In genomic region chr19:4597975-4598671, GRCh38 we compare ENCODE assay signal across 8 cellular contexts. TPM values are rescaled to one million over a fixed set of nuclear protein-coding genes. Genes with fewer than 3 reads are reported as not detected.
DNase-seq lines count a peak whose midpoint lies in the region; ATAC-seq and TF ChIP-seq lines count a peak whose summit lies in the region.

No MANE protein-coding gene starts in this region.

- H3K4me3 Mint-ChIP-seq in WTC11 (peak overlapping the region; percentile 80), progenitor cell of endocrine pancreas (ENCODE audit: low read depth) (peak overlapping the region; percentile 51)
- H3K4me3 Mint-ChIP-seq in effector memory CD8-positive, alpha-beta T cell = peak overlapping the region; percentile 58 to 69

- POLR2A ChIA-PET in WTC11 (lab: Charles Lee) = interaction anchor here (0.6 to 1.1 kb wide), 2 partner anchors 11 to 13 kb away, joined by 3 read pairs; no protein-coding TSS in a partner anchor

- DNase-seq in EH (ENCODE audit: low read depth) (peak; percentile 51), M059J (ENCODE audit: low read depth) (peak; percentile 52), WTC11 (ENCODE audit: low spot score) (peak; percentile 88), progenitor cell of endocrine pancreas (ENCODE audit: low spot score, unreplicated experiment) (no peak), occipital lobe (lab: John Stamatoyannopoulos, UW) (no peak), DMS114 treated with DMSO at 0.1 percent for 48 hours (lab: John Stamatoyannopoulos, UW; ENCODE audit: unreplicated experiment) (no peak)
- peak in 1 of 3 experiments; percentile 24 for DNase-seq in effector memory CD8-positive, alpha-beta T cell

- H3K27ac Mint-ChIP-seq in WTC11 (no peak overlapping the region), progenitor cell of endocrine pancreas (no peak overlapping the region)
- no peak overlapping the region for H3K27ac Mint-ChIP-seq in effector memory CD8-positive, alpha-beta T cell

- CTCF ChIA-PET in WTC11 (lab: Charles Lee) = interaction anchor here (0.6 to 3.9 kb wide), 22 partner anchors 8 to 610 kb away, joined by 3 to 48 read pairs (median 7); partner anchors contain the start of genes PLIN5 and SH3GL1

- H3K36me3 Mint-ChIP-seq in WTC11 (no peaks in the 10 kb centered on the region), progenitor cell of endocrine pancreas (ENCODE audit: insufficient read depth) (no peaks in the 10 kb centered on the region)
- no peaks in the 10 kb centered on the region for H3K36me3 Mint-ChIP-seq in effector memory CD8-positive, alpha-beta T cell (ENCODE audit: insufficient read depth)

- peaks cover 67% of the 10 kb centered on the region for H3K27me3 Mint-ChIP-seq in WTC11 (ENCODE audit: low read depth)
- peaks cover 14 to 21% of the 10 kb centered on the region in 2 donors for H3K27me3 Mint-ChIP-seq in effector memory CD8-positive, alpha-beta T cell
- H3K27me3 Mint-ChIP-seq in progenitor cell of endocrine pancreas = peaks cover 37% of the 10 kb centered on the region

- peaks cover 10% of the 10 kb centered on the region for H3K4me1 Mint-ChIP-seq in WTC11
- H3K4me1 Mint-ChIP-seq in effector memory CD8-positive, alpha-beta T cell (ENCODE audit: low read depth in 2 of 2) = peaks cover 8 to 12% of the 10 kb centered on the region in 2 donors
- H3K4me1 Mint-ChIP-seq in progenitor cell of endocrine pancreas (ENCODE audit: low read depth) = peaks cover 4% of the 10 kb centered on the region

- ATAC-seq in WTC11 (peak; percentile 74), HG03520 (IDR thresholded peaks at IDR 0.05; ENCODE audit: unreplicated experiment) (no peak)
- peak; percentile 70 for ATAC-seq in effector memory CD8-positive, alpha-beta T cell (replicated peaks)

- no peaks in the 10 kb centered on the region for H3K9me3 Mint-ChIP-seq in WTC11
- H3K9me3 Mint-ChIP-seq in effector memory CD8-positive, alpha-beta T cell = no peaks in the 10 kb centered on the region
- no peaks in the 10 kb centered on the region for H3K9me3 Mint-ChIP-seq in progenitor cell of endocrine pancreas (ENCODE audit: low read depth)

- no peak for TF ChIP-seq CTCF in WTC11 (IDR thresholded peaks at IDR 0.05)
- no peak for TF ChIP-seq CTCF in progenitor cell of endocrine pancreas (IDR thresholded peaks at IDR 0.05; ENCODE audit: unreplicated experiment)

TF ChIP-seq in WTC11, 78 proteins besides CTCF, POLR2A, EP300 and RAD21:
- no peak for TF ChIP-seq NR1H2 (CRISPR knock-in tag; IDR thresholded peaks at IDR 0.05)
- TF ChIP-seq ATF3 (CRISPR knock-in tag; conservative IDR thresholded peaks at IDR 0.05) = no peak
- peak; percentile 35; the same call in 1 of the 2 replicates for TF ChIP-seq SP1 (CRISPR knock-in tag; conservative IDR thresholded peaks at IDR 0.05)
- TF ChIP-seq ERG (CRISPR knock-in tag; IDR thresholded peaks at IDR 0.05) = no peak
- no peak for TF ChIP-seq ZNF317 (CRISPR knock-in tag; IDR thresholded peaks at IDR 0.05; ENCODE audit: borderline replicate concordance, low read depth)
- TF ChIP-seq OVOL2 (CRISPR knock-in tag; IDR thresholded peaks at IDR 0.05; ENCODE audit: borderline replicate concordance) = no peak

RNA-seq across cellular contexts. Expression of gene SEMA6B, which starts 38.6 kb away (rescaled TPM):
- 0.89 and 1.6 TPM in 2 replicates for total RNA-seq in M059J (2014; rRNA removed; shearing (Covaris generic))
- total RNA-seq in WTC11 (2021) (45.1 to 52.1 TPM (median 49.1 TPM) in 3 replicates), progenitor cell of endocrine pancreas (26.6 and 28.3 TPM in 2 replicates), occipital lobe (32.0 TPM)

RNA-seq across cellular contexts. Expression of gene TNFAIP8L1, which starts 41.2 kb away (rescaled TPM):
- 2.7 and 3.3 TPM in 2 replicates for total RNA-seq in M059J (2014; rRNA removed; shearing (Covaris generic))
- 8.3 to 8.7 TPM (median 8.6 TPM) in 3 replicates for total RNA-seq in WTC11 (2021)
- total RNA-seq in progenitor cell of endocrine pancreas = 7.3 and 8.5 TPM in 2 replicates
- total RNA-seq in occipital lobe = 5.6 TPM

RNA-seq across cellular contexts. Expression of gene LRG1, which starts 58.3 kb away (rescaled TPM):
- total RNA-seq in M059J (2014; rRNA removed; shearing (Covaris generic)) = 0.64 TPM in 1 of 2 replicates, not detected in the other
- total RNA-seq in WTC11 (2021) (0.81 to 1.2 TPM (median 0.87 TPM) in 3 replicates), progenitor cell of endocrine pancreas (0.34 and 0.51 TPM in 2 replicates), occipital lobe (not detected)

Comparison
In these comparisons a context has a peak if more than half of its experiments do, and no peak if none do; other contexts are left out.
1. DNase-seq: peak in EH (single experiment), M059J (single experiment) and WTC11 (single experiment); none in progenitor cell of endocrine pancreas (single experiment), occipital lobe (single experiment) and DMS114 treated with DMSO at 0.1 percent for 48 hours (single experiment).
2. RNA of gene SEMA6B, which starts 38.6 kb away (total RNA-seq): 45.1 to 52.1 TPM in WTC11, 32.0 TPM in occipital lobe (single experiment) and 26.6 to 28.3 TPM in progenitor cell of endocrine pancreas; 0.89 to 1.6 TPM in M059J; every median in the first group is over 10 times any median in the second.
3. Peak in every context shown above with its lines, with median percentiles within 50 percentile points of each other: H3K4me3 Mint-ChIP-seq.